22 cellular contexts compared by ENCODE assay signal in genomic region chr19:31355330-31356289, GRCh38. TPM values are rescaled to one million over a fixed set of nuclear protein-coding genes. Genes with fewer than 3 reads are reported as not detected.
DNase-seq lines count a peak whose midpoint lies in the region; ATAC-seq and TF ChIP-seq lines count a peak whose summit lies in the region.
"Had no signal": no experiment of that assay in that cellular context is flagged by ENCODE, and none has a peak within 500 bp of the region (broad histone marks: within the 10 kb centered on the region; RNA-seq: fewer than 3 reads in every experiment).

No MANE protein-coding gene starts in this region.

- no peak overlapping the region for H3K27ac ChIP-seq in left ventricle myocardium inferior (replicated peaks)
- no peak overlapping the region for H3K27ac ChIP-seq in brain microvascular endothelial cell
- H3K27ac ChIP-seq: body of pancreas, C4-2B, gastrocnemius medialis, thyroid gland had no signal

- in situ Hi-C loops in brain microvascular endothelial cell (cut with HindIII; ENCODE audit: low pct_ligation_motif_present, low sequenced_read_pairs) = no loop called here

- no peak overlapping the region for H3K4me3 ChIP-seq in left ventricle myocardium inferior
- no peak overlapping the region for H3K4me3 ChIP-seq in epithelial cell of esophagus (ENCODE audit: low read length)
- H3K4me3 ChIP-seq in brain microvascular endothelial cell (ENCODE audit: low read depth, low read length) = no peak overlapping the region
- H3K4me3 ChIP-seq: body of pancreas, gastrocnemius medialis, thyroid gland had no signal

- no peaks in the 10 kb centered on the region for H3K36me3 ChIP-seq in left ventricle myocardium inferior
- H3K36me3 ChIP-seq in brain microvascular endothelial cell (replicated peaks) = no peaks in the 10 kb centered on the region
- H3K36me3 ChIP-seq: gastrocnemius medialis, thyroid gland had no signal

- H3K27me3 ChIP-seq in left ventricle myocardium inferior (ENCODE audit: low read depth) (peaks cover 86% of the 10 kb centered on the region), brain microvascular endothelial cell (replicated peaks) (peaks cover 36% of the 10 kb centered on the region)
- H3K27me3 ChIP-seq: thyroid gland had no signal

- peaks cover 30% of the 10 kb centered on the region for H3K4me1 ChIP-seq in left ventricle myocardium inferior

- intact Hi-C loops in cardiac septum (cut with DNase I) = loop anchor here (10.0 kb wide), 1 partner anchor 671 kb away; no protein-coding TSS in a partner anchor
- intact Hi-C loops in left ventricle myocardium inferior (cut with micrococcal nuclease) = no loop called here

- no peak for ATAC-seq in GM18519 (IDR thresholded peaks at IDR 0.05; ENCODE audit: low FRiP score, unreplicated experiment)
- ATAC-seq: body of pancreas; gastrocnemius medialis; stimulated activated naive B cell treated with anti-CD40 and anti-IgM and Interleukin-4, amounts not matched to agents 10 μg/mL and 1 μg/mL and 100 μg/mL, for 72 hours had no signal

- peak; percentile 41 for DNase-seq in cardiac septum (ENCODE audit: low spot score)
- DNase-seq in left ventricle myocardium inferior = no peak
- DNase-seq in epithelial cell of esophagus (ENCODE audit: low read depth) = peak; percentile 21
- peak; percentile 41 for DNase-seq in left kidney (ENCODE audit: low read depth, low spot score)
- no peak for DNase-seq in NCI-H1436 treated with DMSO at 0.1 percent for 48 hours (lab: John Stamatoyannopoulos, UW)
- no peak for DNase-seq in NCI-H146 treated with DMSO at 0.1 percent for 48 hours (lab: John Stamatoyannopoulos, UW; ENCODE audit: unreplicated experiment)
- DNase-seq in brain microvascular endothelial cell = no peak
- DNase-seq: activated CD4-positive, alpha-beta T cell treated with anti-CD3 and anti-CD28 coated beads, Interleukin-2, amount 10 ng/mL, durations not matched to agents 7 days and 5 days; activated naive CD4-positive, alpha-beta T cell treated with anti-CD3 and anti-CD28 coated beads, Interleukin-2, amount 50 U/mL, for 16 hours; body of pancreas; dermis blood vessel endothelial cell; DMS 273 treated with DMSO at 0.1 percent for 48 hours; gastrocnemius medialis; GOT3; kidney; MM.1S; NCI-H2081; NCI-H510A; stimulated activated naive B cell treated with anti-CD40 and anti-IgM and Interleukin-4, amounts not matched to agents 10 μg/mL and 1 μg/mL and 100 μg/mL, for 72 hours; thyroid gland had no signal

- H3K9me3 ChIP-seq in left ventricle myocardium inferior (replicated peaks) = no peaks in the 10 kb centered on the region
- H3K9me3 ChIP-seq: body of pancreas, gastrocnemius medialis, thyroid gland had no signal

- TF ChIP-seq CTCF in left ventricle myocardium inferior (IDR thresholded peaks at IDR 0.05; ENCODE audit: borderline replicate concordance) (no peak), epithelial cell of esophagus (IDR thresholded peaks at IDR 0.05; ENCODE audit: insufficient read depth, low read depth, low read length, missing control alignments) (no peak), brain microvascular endothelial cell (IDR thresholded peaks at IDR 0.05; ENCODE audit: low read depth, low read length, missing control alignments) (no peak)

RNA-seq across cellular contexts. Expression of gene TSHZ3, which starts 6.4 kb away (rescaled TPM):
- 5.2 TPM for total RNA-seq in cardiac septum
- 2.9 TPM for total RNA-seq in left ventricle myocardium inferior

Comparison
In these comparisons a context has a peak if more than half of its experiments do, and no peak if none do; other contexts are left out.
1. DNase-seq: peak in cardiac septum (single experiment), epithelial cell of esophagus (single experiment) and left kidney (single experiment); none in left ventricle myocardium inferior (single experiment), NCI-H1436 treated with DMSO at 0.1 percent for 48 hours (single experiment), NCI-H146 treated with DMSO at 0.1 percent for 48 hours (single experiment) and brain microvascular endothelial cell (single experiment).